ENCODE assay signal across 20 cellular contexts in the genomic region with DNA sequence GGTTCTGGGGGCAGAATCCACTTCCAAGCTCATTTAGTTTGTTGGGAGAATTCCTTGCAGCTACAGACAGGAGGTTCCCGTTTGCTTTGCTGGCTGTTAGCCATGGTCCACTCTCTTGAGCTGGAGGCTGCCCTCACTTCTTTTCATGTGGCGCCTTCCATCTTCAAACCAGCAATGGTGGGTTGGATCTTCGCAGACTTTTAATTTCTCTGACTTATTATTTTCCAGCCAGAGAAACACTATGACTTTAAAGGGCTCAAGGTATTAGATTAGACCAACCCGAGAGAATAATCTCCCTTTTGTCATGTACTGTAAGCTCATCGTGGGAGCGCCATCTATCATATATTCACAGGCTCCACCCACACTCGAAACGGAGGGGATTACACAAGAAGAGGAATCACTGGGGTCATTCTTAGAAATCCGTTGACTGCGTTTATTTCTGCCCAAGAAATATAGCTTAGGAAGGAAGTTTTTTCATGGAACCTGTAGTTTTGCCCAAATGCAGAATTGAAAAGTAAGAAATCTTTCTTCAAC. TPM values are rescaled to one million over a fixed set of nuclear protein-coding genes. Genes with fewer than 3 reads are reported as not detected.
"Had no signal": no experiment of that assay in that cellular context is flagged by ENCODE, and none has a peak within 500 bp of the region (broad histone marks: within the 10 kb centered on the region; RNA-seq: fewer than 3 reads in every experiment).

No MANE protein-coding gene starts in this region.

- H2AFZ ChIP-seq: hepatocyte had no signal

- DNase-seq: activated B cell treated with CpG ODN at 0.5 μM for 24 hours; activated CD4-positive, alpha-beta memory T cell treated with anti-CD3 and anti-CD28 coated beads for 36 hours; activated CD4-positive, alpha-beta T cell treated with anti-CD3 and anti-CD28 coated beads for 4 hours; activated CD8-positive, alpha-beta memory T cell treated with anti-CD3 and anti-CD28 coated beads, Interleukin-2, amount 10 ng/mL, durations not matched to agents 7 days and 5 days; activated naive CD4-positive, alpha-beta T cell treated with Interleukin-2 at 50 U/mL for 16 hours; activated naive CD8-positive, alpha-beta T cell treated with anti-CD3 and anti-CD28 coated beads, Interleukin-2, amount 10 ng/mL, durations not matched to agents 7 days and 5 days; activated T-cell treated with anti-CD3 and anti-CD28 coated beads, Interleukin-2, amount 50 U/mL, for 1 hour; anterior cingulate cortex; central memory CD4-positive, alpha-beta T cell; dorsolateral prefrontal cortex; foreskin fibroblast; mammary epithelial cell; midbrain; nephron progenitor cell; nucleus accumbens; stimulated activated CD4-positive, alpha-beta T cell treated with anti-CD3 and anti-CD28 coated beads, Interleukin-15, amount 100 ng/mL, for 24 hours; stimulated activated CD4-positive, alpha-beta T cell treated with anti-CD3 and anti-CD28 coated beads, Interleukin-2, amount 100 ng/mL, for 48 hours; stimulated activated naive CD8-positive, alpha-beta T cell treated with anti-CD3 and anti-CD28 coated beads, Interleukin-15, amount 100 ng/mL, for 72 hours had no signal

- H3K27me3 ChIP-seq: dorsolateral prefrontal cortex, hepatocyte had no signal

- H3K4me3 ChIP-seq: dorsolateral prefrontal cortex, hepatocyte, skin epidermis had no signal

- ATAC-seq: activated CD8-positive, alpha-beta memory T cell treated with anti-CD3 and anti-CD28 coated beads, Interleukin-2, amount 10 ng/mL, durations not matched to agents 7 days and 5 days; stimulated activated naive CD8-positive, alpha-beta T cell treated with anti-CD3 and anti-CD28 coated beads, Interleukin-15, amount 100 ng/mL, for 72 hours had no signal

- H3K4me2 ChIP-seq: hepatocyte had no signal

- H3K27ac ChIP-seq: dorsolateral prefrontal cortex, hepatocyte, skin epidermis had no signal

RNA-seq across cellular contexts. Expression of a gene that starts 38.9 kb away (rescaled TPM):
- total RNA-seq: activated B cell treated with CpG ODN at 0.5 μM for 24 hours; activated naive CD8-positive, alpha-beta T cell treated with anti-CD3 and anti-CD28 coated beads, Interleukin-2, amount 10 ng/mL, durations not matched to agents 7 days and 5 days had no signal
